In genomic region chr20:48524582-48524981, GRCh38 we compare ENCODE assay signal across 35 cellular contexts.
"Had no signal": no experiment of that assay in that cellular context is flagged by ENCODE, and none has a peak within 500 bp of the region (broad histone marks: within the 10 kb centered on the region; RNA-seq: fewer than 3 reads in every experiment).

No MANE protein-coding gene starts in this region.

- H3K4me3 ChIP-seq: MG63 had no signal

- H3K27ac ChIP-seq: KMS-11 had no signal

- H3K9ac ChIP-seq: KMS-11 had no signal

- DNase-seq: Karpas-422, Kasumi-1, KG1, MG63, MM.1S, MV-4-11, NCI-H1048, NCI-H1092, NCI-H1092 treated with DMSO at 0.1 percent for 48 hours, NCI-H1105, NCI-H1105 treated with DMSO at 0.1 percent for 48 hours, NCI-H1417, NCI-H1417 treated with DMSO at 0.1 percent for 48 hours, NCI-H1436, NCI-H1436 treated with DMSO at 0.1 percent for 48 hours, NCI-H146, NCI-H1694, NCI-H1694 treated with DMSO at 0.1 percent for 48 hours, NCI-H187, NCI-H187 treated with DMSO at 0.1 percent for 48 hours, NCI-H1930, NCI-H2029, NCI-H2029 treated with DMSO at 0.1 percent for 48 hours, NCI-H2081, NCI-H2081 treated with DMSO at 0.1 percent for 48 hours, NCI-H2107, NCI-H2171, NCI-H2171 treated with DMSO at 0.1 percent for 48 hours, NCI-H2227 treated with DMSO at 0.1 percent for 48 hours, NCI-H226, NCI-H345, NCI-H446, NCI-H446 treated with DMSO at 0.1 percent for 48 hours, NCI-H510A had no signal

- H3K9me3 ChIP-seq: MG63 had no signal

- H3K36me3 ChIP-seq: MG63 had no signal
